In genomic region chr1:183403386-183403957, GRCh38 we compare ENCODE assay signal across 18 cellular contexts. TPM values are rescaled to one million over a fixed set of nuclear protein-coding genes. Genes with fewer than 3 reads are reported as not detected.
DNase-seq lines count a peak whose midpoint lies in the region; ATAC-seq and TF ChIP-seq lines count a peak whose summit lies in the region.
"Had no signal": no experiment of that assay in that cellular context is flagged by ENCODE, and none has a peak within 500 bp of the region (broad histone marks: within the 10 kb centered on the region; RNA-seq: fewer than 3 reads in every experiment).

No MANE protein-coding gene starts in this region.

- DNase-seq in SW480 (ENCODE audit: low spot score): peak; percentile 8
- DNase-seq in neural crest cell (ENCODE audit: low read depth, low spot score): no peak
- no peak for DNase-seq in NCI-H510A (lab: John Stamatoyannopoulos, UW)
- DNase-seq in sciatic nerve (ENCODE audit: low spot score): no peak
- DNase-seq: ACHN, DND-41, MV-4-11, NCI-H1694 treated with DMSO at 0.1 percent for 48 hours, NCI-H82, PC-3, RPMI8226, SIG-M5 had no signal

- H3K27me3 ChIP-seq in HUES48 (ENCODE audit: control insufficient read depth, insufficient read depth, low read length): no peaks in the 10 kb centered on the region
- no peaks in the 10 kb centered on the region for H3K27me3 ChIP-seq in iPS-15b (ENCODE audit: control insufficient read depth, insufficient read depth, low read length)

- no peaks in the 10 kb centered on the region for H3K36me3 Mint-ChIP-seq in neural crest cell (ENCODE audit: low read depth)

- peaks cover 6% of the 10 kb centered on the region for H3K27me3 Mint-ChIP-seq in neural crest cell (ENCODE audit: low read depth)

- H3K9ac ChIP-seq in HUES48 (ENCODE audit: low read depth, low read length) (peak overlapping the region; percentile 36; the same call in 1 of the 2 replicates), iPS-15b (ENCODE audit: low read depth, low read length) (no peak overlapping the region)
- H3K9ac ChIP-seq: KMS-11 had no signal

- no peak for ATAC-seq in GM21528 (IDR thresholded peaks at IDR 0.05; ENCODE audit: low FRiP score, unreplicated experiment)
- no peak for ATAC-seq in GM19023 (IDR thresholded peaks at IDR 0.05; ENCODE audit: unreplicated experiment)
- ATAC-seq in sciatic nerve: no peak
- ATAC-seq: PC-3 had no signal

- H3K36me3 ChIP-seq in HUES48 (ENCODE audit: control insufficient read depth, insufficient read depth, low read length): no peaks in the 10 kb centered on the region
- no peaks in the 10 kb centered on the region for H3K36me3 ChIP-seq in iPS-15b (ENCODE audit: control insufficient read depth, insufficient read depth, low read length)

- no peak for TF ChIP-seq CTCF in neural crest cell (conservative IDR thresholded peaks at IDR 0.05)

- peak overlapping the region; percentile 46 for H3K4me3 ChIP-seq in HUES48 (ENCODE audit: low read depth, low read length)
- peak overlapping the region; percentile 14 for H3K4me3 ChIP-seq in iPS-15b (ENCODE audit: low read depth, low read length)

- H3K4me3 Mint-ChIP-seq in neural crest cell: peak overlapping the region; percentile 3

- H3K9me3 ChIP-seq in HUES48 (ENCODE audit: control insufficient read depth, insufficient read depth, low read length): no peaks in the 10 kb centered on the region
- H3K9me3 ChIP-seq in iPS-15b (ENCODE audit: control insufficient read depth, insufficient read depth, low read length): no peaks in the 10 kb centered on the region

- peaks cover 47% of the 10 kb centered on the region for H3K4me1 ChIP-seq in HUES48 (ENCODE audit: control insufficient read depth, insufficient read depth, low read length)
- peaks cover 12% of the 10 kb centered on the region for H3K4me1 ChIP-seq in iPS-15b (ENCODE audit: control insufficient read depth, insufficient read depth, low read length)

- peaks cover 42% of the 10 kb centered on the region for H3K4me1 Mint-ChIP-seq in neural crest cell

- H3K27ac ChIP-seq in HUES48 (ENCODE audit: low read depth, low read length): peak overlapping the region; percentile 89
- H3K27ac ChIP-seq: C4-2B, KMS-11 had no signal

- peak overlapping the region; percentile 13 for H3K27ac Mint-ChIP-seq in neural crest cell (ENCODE audit: unreplicated experiment)

- H3K9me3 Mint-ChIP-seq in neural crest cell: no peaks in the 10 kb centered on the region

- intact Hi-C loops in sciatic nerve (cut with DNase I): no loop called here

RNA-seq across cellular contexts. Expression of gene NMNAT2, which starts 14.7 kb away (rescaled TPM):
- total RNA-seq in neural crest cell: 3.2 and 4.5 TPM in 2 replicates
- 2.6 TPM for total RNA-seq in sciatic nerve
